ENCODE assay signal across 8 cellular contexts in genomic region chr6:35294308-35294945, GRCh38. TPM values are rescaled to one million over a fixed set of nuclear protein-coding genes. Genes with fewer than 3 reads are reported as not detected.
DNase-seq lines count a peak whose midpoint lies in the region; ATAC-seq and TF ChIP-seq lines count a peak whose summit lies in the region.

No MANE protein-coding gene starts in this region.

- H3K4me3 Mint-ChIP-seq in H9, result no peak overlapping the region; a peak in 1 of 5 replicates
- no peak overlapping the region for H3K4me3 Mint-ChIP-seq in activated naive CD4-positive, alpha-beta T cell treated with anti-CD3 and anti-CD28 coated beads, Interleukin-2, amount 10 ng/mL, durations not matched to agents 7 days and 5 days

- DNase-seq in H9, result peak; percentile 73
- DNase-seq in NT2/D1 (ENCODE audit: low read depth, low spot score), result peak; percentile 42
- peak; percentile 68 for DNase-seq in activated naive CD4-positive, alpha-beta T cell treated with anti-CD3 and anti-CD28 coated beads, Interleukin-2, amount 10 ng/mL, durations not matched to agents 7 days and 5 days
- no peak for DNase-seq in left ventricle myocardium inferior
- DNase-seq in spleen, result peak; percentile 86

- H3K27me3 ChIP-seq in BLaER1 (no peaks in the 10 kb centered on the region), H9 (ENCODE audit: insufficient read depth, low read length) (no peaks in the 10 kb centered on the region), NT2/D1 (ENCODE audit: insufficient read depth, insufficient read length) (no peaks in the 10 kb centered on the region), left ventricle myocardium inferior (ENCODE audit: low read depth) (no peaks in the 10 kb centered on the region), spleen (replicated peaks in 1 of 7) (no peaks in the 10 kb centered on the region)

- H3K4me3 ChIP-seq in BLaER1 (no peak overlapping the region), NT2/D1 (ENCODE audit: insufficient read length, low read depth) (no peak overlapping the region), left ventricle myocardium inferior (no peak overlapping the region), spleen (no peak overlapping the region)

- H3K79me2 ChIP-seq in H9 (ENCODE audit: insufficient read depth, low read length), result no peaks in the 10 kb centered on the region

- H3K4me1 Mint-ChIP-seq in H9, result peaks cover 5 to 8% of the 10 kb centered on the region in 2 experiments; a peak in 3 of 4 replicates
- peaks cover 20% of the 10 kb centered on the region for H3K4me1 Mint-ChIP-seq in activated naive CD4-positive, alpha-beta T cell treated with anti-CD3 and anti-CD28 coated beads, Interleukin-2, amount 10 ng/mL, durations not matched to agents 7 days and 5 days

- no peaks in the 10 kb centered on the region for H3K27me3 Mint-ChIP-seq in H9 (ENCODE audit: low read depth)
- H3K27me3 Mint-ChIP-seq in activated naive CD4-positive, alpha-beta T cell treated with anti-CD3 and anti-CD28 coated beads, Interleukin-2, amount 10 ng/mL, durations not matched to agents 7 days and 5 days, result no peaks in the 10 kb centered on the region

- H4K5ac ChIP-seq in H9 (ENCODE audit: insufficient read length, low read depth, low read length), result no peak overlapping the region

- no peaks in the 10 kb centered on the region for H3K23me2 ChIP-seq in H9 (ENCODE audit: insufficient read length, low read depth, low read length, poor library complexity, severe bottlenecking)

- no peak overlapping the region for H2BK5ac ChIP-seq in H9 (ENCODE audit: insufficient read length, low read length)

- no peak overlapping the region for H2AK5ac ChIP-seq in H9 (ENCODE audit: insufficient read length, low read length)

- no peak overlapping the region for H3K9ac ChIP-seq in BLaER1
- no peak overlapping the region for H3K9ac ChIP-seq in H9 (ENCODE audit: extremely low read depth, insufficient read length, low read length)
- H3K9ac ChIP-seq in NT2/D1 (ENCODE audit: insufficient read length, low read depth), result no peak overlapping the region

- peak overlapping the region; percentile 98; the same call in 1 of the 2 replicates for H3K27ac ChIP-seq in BLaER1
- no peak overlapping the region for H3K27ac ChIP-seq in H9 (ENCODE audit: insufficient read length, low read depth, low read length)
- H3K27ac ChIP-seq in left ventricle myocardium inferior (replicated peaks), result no peak overlapping the region
- no peak overlapping the region for H3K27ac ChIP-seq in spleen

- no peak overlapping the region for H2BK15ac ChIP-seq in H9 (ENCODE audit: low read depth, low read length)

- peaks cover 5 to 38% (median 36%) of the 10 kb centered on the region in 3 experiments; a peak in 6 of 7 replicates for H3K36me3 Mint-ChIP-seq in H9 (ENCODE audit: insufficient read depth in 1 of 3, low read depth in 3 of 3)
- peaks cover 31% of the 10 kb centered on the region for H3K36me3 Mint-ChIP-seq in activated naive CD4-positive, alpha-beta T cell treated with anti-CD3 and anti-CD28 coated beads, Interleukin-2, amount 10 ng/mL, durations not matched to agents 7 days and 5 days

- no peak overlapping the region for H3K14ac ChIP-seq in H9 (ENCODE audit: insufficient read depth, low read length)

- CTCF ChIA-PET in activated naive CD4-positive, alpha-beta T cell treated with anti-CD3 and anti-CD28 coated beads, Interleukin-2, amount 10 ng/mL, durations not matched to agents 7 days and 5 days (lab: Charles Lee), result interaction anchor here (0.6 to 8.6 kb wide), 20 partner anchors 11 to 443 kb away, joined by 3 to 174 read pairs (median 4); partner anchors contain the start of genes FANCE, PPARD and RPL10A

- H2BK120ac ChIP-seq in H9 (ENCODE audit: low read depth, low read length, poor library complexity, severe bottlenecking), result no peak overlapping the region

- H3K4me2 ChIP-seq in BLaER1 (peak overlapping the region; percentile 100), H9 (ENCODE audit: insufficient read depth, insufficient read length, low read length) (no peak overlapping the region)

- H4K91ac ChIP-seq in H9 (ENCODE audit: insufficient read length, low read depth, low read length), result no peak overlapping the region

- no peak overlapping the region for H3K27ac Mint-ChIP-seq in H9
- peak overlapping the region; percentile 19 for H3K27ac Mint-ChIP-seq in activated naive CD4-positive, alpha-beta T cell treated with anti-CD3 and anti-CD28 coated beads, Interleukin-2, amount 10 ng/mL, durations not matched to agents 7 days and 5 days

- H3K4ac ChIP-seq in H9 (ENCODE audit: low read depth, low read length), result no peak overlapping the region

- no peaks in the 10 kb centered on the region for H3K9me3 ChIP-seq in BLaER1
- H3K9me3 ChIP-seq in H9 (ENCODE audit: control insufficient read depth, low read depth, low read length), result no peaks in the 10 kb centered on the region
- H3K9me3 ChIP-seq in NT2/D1 (ENCODE audit: insufficient read depth, low read length), result no peaks in the 10 kb centered on the region
- H3K9me3 ChIP-seq in left ventricle myocardium inferior (replicated peaks), result no peaks in the 10 kb centered on the region
- no peaks in the 10 kb centered on the region for H3K9me3 ChIP-seq in spleen

- intact Hi-C loops in left ventricle myocardium inferior (cut with micrococcal nuclease), result no loop called here
- intact Hi-C loops in spleen (cut with DNase I; ENCODE audit: low total_unique reads), result no loop called here

- no peak for TF ChIP-seq POLR2A in spleen (IDR thresholded peaks at IDR 0.05)

- no peak overlapping the region for H3K18ac ChIP-seq in H9 (ENCODE audit: insufficient read length, low read depth, low read length)

- H2BK12ac ChIP-seq in H9 (ENCODE audit: insufficient read length, low read depth, low read length), result no peak overlapping the region

- TF ChIP-seq CTCF in H9 (conservative IDR thresholded peaks at IDR 0.05) (peak; percentile 88), left ventricle myocardium inferior (IDR thresholded peaks at IDR 0.05; ENCODE audit: borderline replicate concordance) (peak; percentile 71), spleen (IDR thresholded peaks at IDR 0.05 in 8 of 11, conservative IDR thresholded peaks at IDR 0.05 in 3 of 11) (peak; percentile 54 to 85 (median 71))

- H4K20me1 ChIP-seq in BLaER1, result peaks cover 7% of the 10 kb centered on the region
- no peaks in the 10 kb centered on the region for H4K20me1 ChIP-seq in H9 (ENCODE audit: control insufficient read depth, insufficient read depth, insufficient read length)

- no CpG with 5 or more reads among the region's 10 CpGs for WGBS in H9 (ENCODE audit: extremely low coverage, insufficient read length, low lambda C conversion rate)
- 56 to 64% (median 61%) methylated on average over 10 of the region's 10 CpGs for WGBS in spleen, 5 donors

- H3K9me3 Mint-ChIP-seq in H9, result no peaks in the 10 kb centered on the region
- H3K9me3 Mint-ChIP-seq in activated naive CD4-positive, alpha-beta T cell treated with anti-CD3 and anti-CD28 coated beads, Interleukin-2, amount 10 ng/mL, durations not matched to agents 7 days and 5 days, result no peaks in the 10 kb centered on the region

- H3K23ac ChIP-seq in H9 (ENCODE audit: insufficient read length, low read depth, low read length), result no peak overlapping the region

- no peak overlapping the region for H3K56ac ChIP-seq in H9 (ENCODE audit: insufficient read length, low read depth, low read length)

- H3K79me1 ChIP-seq in H9 (ENCODE audit: insufficient read depth, low read depth, low read length, poor library complexity, severe bottlenecking), result no peaks in the 10 kb centered on the region

- H3T11ph ChIP-seq in H9 (ENCODE audit: low read length), result no peak overlapping the region

- H3K4me1 ChIP-seq in BLaER1 (peaks cover 83% of the 10 kb centered on the region), H9 (ENCODE audit: insufficient read depth, low read length) (peaks cover 1% of the 10 kb centered on the region; the same call in 1 of the 2 replicates), NT2/D1 (ENCODE audit: insufficient read depth, insufficient read length) (peaks cover 3% of the 10 kb centered on the region), left ventricle myocardium inferior (peaks cover 29% of the 10 kb centered on the region), spleen (peaks cover 18 to 35% (median 27%) of the 10 kb centered on the region in 6 donors)

- H4K8ac ChIP-seq in H9 (replicated peaks; ENCODE audit: insufficient read length, low read depth, low read length), result no peak overlapping the region

- no peak for ATAC-seq in HG02588 (IDR thresholded peaks at IDR 0.05; ENCODE audit: unreplicated experiment)
- ATAC-seq in HG02678 (IDR thresholded peaks at IDR 0.05; ENCODE audit: unreplicated experiment), result no peak

- no peak overlapping the region for H2AFZ ChIP-seq in H9 (ENCODE audit: low read length)

- H3K36me3 ChIP-seq in BLaER1 (peaks cover 45% of the 10 kb centered on the region), NT2/D1 (ENCODE audit: insufficient read depth, insufficient read length, low read length) (peaks cover 59% of the 10 kb centered on the region), left ventricle myocardium inferior (peaks cover 54% of the 10 kb centered on the region), spleen (peaks cover 7 to 74% (median 63%) of the 10 kb centered on the region in 6 donors)

- H2BK20ac ChIP-seq in H9 (ENCODE audit: low read depth, low read length, poor library complexity, severe bottlenecking), result no peak overlapping the region

RNA-seq across cellular contexts. Expression of gene DEF6, which starts 3.2 kb away (rescaled TPM):
- total RNA-seq in H9 (2021) (5.4 and 5.6 TPM in 2 replicates), left ventricle myocardium inferior (1.0 TPM), spleen (10 to 100 TPM; 57.9 to 89.0 (median 72.1) TPM)
- 100 to 1,000 TPM in 1 of 3 donors, 10 to 100 TPM in 2; 63.2 to 132 (median 74.3) TPM for polyA plus RNA-seq in spleen

RNA-seq across cellular contexts. Expression of gene ZNF76, which starts 34.9 kb away (rescaled TPM):
- 21.1 and 22.8 TPM in 2 replicates for total RNA-seq in H9 (2021)
- total RNA-seq in left ventricle myocardium inferior, result 38.7 TPM
- total RNA-seq in spleen, result 10 to 100 TPM; 51.6 to 80.0 (median 60.9) TPM
- polyA plus RNA-seq in spleen, result 10 to 100 TPM; 25.6 to 54.9 (median 40.9) TPM

RNA-seq across cellular contexts. Expression of gene PPARD, which starts 47.9 kb away (rescaled TPM):
- total RNA-seq in H9 (2021), result 11.7 and 13.9 TPM in 2 replicates
- total RNA-seq in left ventricle myocardium inferior, result 14.9 TPM
- total RNA-seq in spleen, result 10 to 100 TPM; 24.5 to 37.4 (median 34.9) TPM
- polyA plus RNA-seq in spleen, result 10 to 100 TPM in 2 of 3 donors, 1 to 10 TPM in 1; 9.4 to 16.8 (median 12.7) TPM
